In the genomic region with DNA sequence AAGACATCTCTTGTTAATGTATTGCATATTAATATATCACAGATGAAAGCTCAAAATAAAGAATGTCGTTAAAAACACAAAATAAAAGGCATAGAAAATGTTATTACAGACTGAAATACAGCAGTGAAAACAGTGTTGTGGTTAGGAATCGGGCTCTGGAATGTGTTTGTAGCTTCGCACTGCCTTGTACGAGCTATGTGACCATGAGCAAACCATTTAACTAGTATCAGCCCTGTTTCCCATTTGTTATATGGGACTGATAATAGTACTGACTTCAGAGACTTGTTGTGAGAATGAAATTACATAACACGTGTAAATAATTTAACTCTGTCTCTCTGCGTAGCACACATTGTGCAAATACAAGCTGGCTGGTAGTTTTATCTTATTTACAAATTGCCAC, we compare ENCODE assay signal across 1 cellular context.
TF ChIP-seq lines count a peak whose summit lies in the region.

No MANE protein-coding gene starts in this region.

TF ChIP-seq in HepG2, 621 proteins besides CTCF, POLR2A, EP300 and RAD21:
- TF ChIP-seq ZMYM2 (CRISPR knock-in tag; IDR thresholded peaks at IDR 0.05) = no peak
- TF ChIP-seq, protein P1, sequence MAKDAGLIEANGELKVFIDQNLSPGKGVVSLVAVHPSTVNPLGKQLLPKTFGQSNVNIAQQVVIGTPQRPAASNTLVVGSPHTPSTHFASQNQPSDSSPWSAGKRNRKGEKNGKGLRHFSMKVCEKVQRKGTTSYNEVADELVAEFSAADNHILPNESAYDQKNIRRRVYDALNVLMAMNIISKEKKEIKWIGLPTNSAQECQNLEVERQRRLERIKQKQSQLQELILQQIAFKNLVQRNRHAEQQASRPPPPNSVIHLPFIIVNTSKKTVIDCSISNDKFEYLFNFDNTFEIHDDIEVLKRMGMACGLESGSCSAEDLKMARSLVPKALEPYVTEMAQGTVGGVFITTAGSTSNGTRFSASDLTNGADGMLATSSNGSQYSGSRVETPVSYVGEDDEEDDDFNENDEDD (CRISPR knock-in tag; IDR thresholded peaks at IDR 0.05; ENCODE audit: borderline replicate concordance) = no peak
- no peak for TF ChIP-seq MZF1 (CRISPR knock-in tag; IDR thresholded peaks at IDR 0.05; ENCODE audit: borderline replicate concordance)
- no peak for TF ChIP-seq TBL1XR1 (IDR thresholded peaks at IDR 0.05; ENCODE audit: borderline replicate concordance, low read length, partially characterized antibody)
